ENCODE assay signal across 2 cellular contexts in the genomic region with DNA sequence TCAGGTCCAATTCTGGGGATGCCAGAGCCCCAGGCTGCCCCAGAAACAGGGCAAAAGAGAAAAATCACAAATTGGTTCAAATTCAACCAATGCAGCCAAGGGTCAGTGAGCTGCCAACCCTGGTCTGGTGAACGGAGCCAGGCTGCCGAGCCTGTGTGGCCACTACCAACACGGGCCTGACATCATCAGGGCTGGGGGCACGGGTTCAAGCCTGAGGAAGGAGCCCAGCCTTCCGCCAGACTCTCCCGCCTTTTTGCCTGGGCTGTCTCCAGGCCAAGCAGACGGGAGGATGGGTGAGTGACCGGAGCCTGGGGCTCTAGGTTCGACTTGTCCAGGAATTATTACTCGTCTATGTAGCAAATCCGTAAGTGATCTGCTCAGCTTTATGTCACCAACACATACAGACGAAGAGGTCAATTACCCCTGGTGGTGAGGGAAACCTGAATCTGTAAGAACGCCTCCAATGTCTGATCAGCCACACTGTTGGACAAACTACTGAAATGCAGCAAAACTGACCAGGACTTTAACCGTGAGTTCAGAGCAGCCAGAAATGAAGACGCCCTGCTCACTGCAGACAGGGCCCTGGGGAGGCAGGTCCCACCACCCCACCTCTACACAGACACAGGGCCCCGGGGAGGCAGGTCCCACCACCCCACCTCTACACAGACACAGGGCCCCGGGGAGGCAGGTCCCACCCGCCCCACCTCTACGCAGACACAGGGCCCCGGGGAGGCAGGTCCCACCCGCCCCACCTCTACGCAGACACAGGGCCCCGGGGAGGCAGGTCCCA.
TF ChIP-seq lines count a peak whose summit lies in the region.

No MANE protein-coding gene starts in this region.

TF ChIP-seq in liver, 16 proteins besides CTCF, POLR2A, EP300 and RAD21:
- TF ChIP-seq YY1 (IDR thresholded peaks at IDR 0.05), result no peak
- TF ChIP-seq FOXA2 (IDR thresholded peaks at IDR 0.05), result no peak
- TF ChIP-seq, protein P1, sequence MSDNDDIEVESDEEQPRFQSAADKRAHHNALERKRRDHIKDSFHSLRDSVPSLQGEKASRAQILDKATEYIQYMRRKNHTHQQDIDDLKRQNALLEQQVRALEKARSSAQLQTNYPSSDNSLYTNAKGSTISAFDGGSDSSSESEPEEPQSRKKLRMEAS (IDR thresholded peaks at IDR 0.05), result no peak
- TF ChIP-seq RXRA (IDR thresholded peaks at IDR 0.05), result peak; percentile 35 to 36
- TF ChIP-seq FOXA1 (IDR thresholded peaks at IDR 0.05), result no peak
- no peak for TF ChIP-seq GABPA (IDR thresholded peaks at IDR 0.05 in 1 of 2, conservative IDR thresholded peaks at IDR 0.05 in 1 of 2)
- TF ChIP-seq EGR1 (IDR thresholded peaks at IDR 0.05; ENCODE audit: low read depth in 2 of 2), result no peak
- TF ChIP-seq, protein P2, sequence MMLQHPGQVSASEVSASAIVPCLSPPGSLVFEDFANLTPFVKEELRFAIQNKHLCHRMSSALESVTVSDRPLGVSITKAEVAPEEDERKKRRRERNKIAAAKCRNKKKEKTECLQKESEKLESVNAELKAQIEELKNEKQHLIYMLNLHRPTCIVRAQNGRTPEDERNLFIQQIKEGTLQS (IDR thresholded peaks at IDR 0.05), result no peak
- TF ChIP-seq, protein P3, sequence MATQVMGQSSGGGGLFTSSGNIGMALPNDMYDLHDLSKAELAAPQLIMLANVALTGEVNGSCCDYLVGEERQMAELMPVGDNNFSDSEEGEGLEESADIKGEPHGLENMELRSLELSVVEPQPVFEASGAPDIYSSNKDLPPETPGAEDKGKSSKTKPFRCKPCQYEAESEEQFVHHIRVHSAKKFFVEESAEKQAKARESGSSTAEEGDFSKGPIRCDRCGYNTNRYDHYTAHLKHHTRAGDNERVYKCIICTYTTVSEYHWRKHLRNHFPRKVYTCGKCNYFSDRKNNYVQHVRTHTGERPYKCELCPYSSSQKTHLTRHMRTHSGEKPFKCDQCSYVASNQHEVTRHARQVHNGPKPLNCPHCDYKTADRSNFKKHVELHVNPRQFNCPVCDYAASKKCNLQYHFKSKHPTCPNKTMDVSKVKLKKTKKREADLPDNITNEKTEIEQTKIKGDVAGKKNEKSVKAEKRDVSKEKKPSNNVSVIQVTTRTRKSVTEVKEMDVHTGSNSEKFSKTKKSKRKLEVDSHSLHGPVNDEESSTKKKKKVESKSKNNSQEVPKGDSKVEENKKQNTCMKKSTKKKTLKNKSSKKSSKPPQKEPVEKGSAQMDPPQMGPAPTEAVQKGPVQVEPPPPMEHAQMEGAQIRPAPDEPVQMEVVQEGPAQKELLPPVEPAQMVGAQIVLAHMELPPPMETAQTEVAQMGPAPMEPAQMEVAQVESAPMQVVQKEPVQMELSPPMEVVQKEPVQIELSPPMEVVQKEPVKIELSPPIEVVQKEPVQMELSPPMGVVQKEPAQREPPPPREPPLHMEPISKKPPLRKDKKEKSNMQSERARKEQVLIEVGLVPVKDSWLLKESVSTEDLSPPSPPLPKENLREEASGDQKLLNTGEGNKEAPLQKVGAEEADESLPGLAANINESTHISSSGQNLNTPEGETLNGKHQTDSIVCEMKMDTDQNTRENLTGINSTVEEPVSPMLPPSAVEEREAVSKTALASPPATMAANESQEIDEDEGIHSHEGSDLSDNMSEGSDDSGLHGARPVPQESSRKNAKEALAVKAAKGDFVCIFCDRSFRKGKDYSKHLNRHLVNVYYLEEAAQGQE (IDR thresholded peaks at IDR 0.05), result no peak
- TF ChIP-seq HNF4G (IDR thresholded peaks at IDR 0.05), result no peak
- TF ChIP-seq SP1 (IDR thresholded peaks at IDR 0.05), result peak; percentile 16
- TF ChIP-seq NR2F2 (IDR thresholded peaks at IDR 0.05), result no peak
- TF ChIP-seq TAF1 (conservative IDR thresholded peaks at IDR 0.05), result no peak
- peak; percentile 10 to 20 for TF ChIP-seq HNF4A (conservative IDR thresholded peaks at IDR 0.05)
- TF ChIP-seq JUND (IDR thresholded peaks at IDR 0.05), result no peak
- TF ChIP-seq, protein P4, sequence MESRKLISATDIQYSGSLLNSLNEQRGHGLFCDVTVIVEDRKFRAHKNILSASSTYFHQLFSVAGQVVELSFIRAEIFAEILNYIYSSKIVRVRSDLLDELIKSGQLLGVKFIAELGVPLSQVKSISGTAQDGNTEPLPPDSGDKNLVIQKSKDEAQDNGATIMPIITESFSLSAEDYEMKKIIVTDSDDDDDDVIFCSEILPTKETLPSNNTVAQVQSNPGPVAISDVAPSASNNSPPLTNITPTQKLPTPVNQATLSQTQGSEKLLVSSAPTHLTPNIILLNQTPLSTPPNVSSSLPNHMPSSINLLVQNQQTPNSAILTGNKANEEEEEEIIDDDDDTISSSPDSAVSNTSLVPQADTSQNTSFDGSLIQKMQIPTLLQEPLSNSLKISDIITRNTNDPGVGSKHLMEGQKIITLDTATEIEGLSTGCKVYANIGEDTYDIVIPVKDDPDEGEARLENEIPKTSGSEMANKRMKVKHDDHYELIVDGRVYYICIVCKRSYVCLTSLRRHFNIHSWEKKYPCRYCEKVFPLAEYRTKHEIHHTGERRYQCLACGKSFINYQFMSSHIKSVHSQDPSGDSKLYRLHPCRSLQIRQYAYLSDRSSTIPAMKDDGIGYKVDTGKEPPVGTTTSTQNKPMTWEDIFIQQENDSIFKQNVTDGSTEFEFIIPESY (IDR thresholded peaks at IDR 0.05), result no peak

TF ChIP-seq in HepG2, 621 proteins besides CTCF, POLR2A, EP300 and RAD21:
- TF ChIP-seq ZNF34 (CRISPR knock-in tag; IDR thresholded peaks at IDR 0.05; ENCODE audit: borderline replicate concordance), result no peak
- no peak for TF ChIP-seq MIXL1 (CRISPR knock-in tag; IDR thresholded peaks at IDR 0.05)
- TF ChIP-seq GZF1 (CRISPR knock-in tag; IDR thresholded peaks at IDR 0.05), result no peak
- TF ChIP-seq MBD4 (IDR thresholded peaks at IDR 0.05; ENCODE audit: borderline replicate concordance, low read length), result no peak
- TF ChIP-seq, protein P5, sequence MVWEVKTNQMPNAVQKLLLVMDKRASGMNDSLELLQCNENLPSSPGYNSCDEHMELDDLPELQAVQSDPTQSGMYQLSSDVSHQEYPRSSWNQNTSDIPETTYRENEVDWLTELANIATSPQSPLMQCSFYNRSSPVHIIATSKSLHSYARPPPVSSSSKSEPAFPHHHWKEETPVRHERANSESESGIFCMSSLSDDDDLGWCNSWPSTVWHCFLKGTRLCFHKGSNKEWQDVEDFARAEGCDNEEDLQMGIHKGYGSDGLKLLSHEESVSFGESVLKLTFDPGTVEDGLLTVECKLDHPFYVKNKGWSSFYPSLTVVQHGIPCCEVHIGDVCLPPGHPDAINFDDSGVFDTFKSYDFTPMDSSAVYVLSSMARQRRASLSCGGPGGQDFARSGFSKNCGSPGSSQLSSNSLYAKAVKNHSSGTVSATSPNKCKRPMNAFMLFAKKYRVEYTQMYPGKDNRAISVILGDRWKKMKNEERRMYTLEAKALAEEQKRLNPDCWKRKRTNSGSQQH (CRISPR knock-in tag; IDR thresholded peaks at IDR 0.05; ENCODE audit: low read depth), result no peak
- TF ChIP-seq SP1 (IDR thresholded peaks at IDR 0.05), result no peak
- no peak for TF ChIP-seq SP1 (CRISPR knock-in tag; IDR thresholded peaks at IDR 0.05)
- TF ChIP-seq ZNF619 (CRISPR knock-in tag; IDR thresholded peaks at IDR 0.05), result no peak
- TF ChIP-seq ZNF749 (CRISPR knock-in tag; IDR thresholded peaks at IDR 0.05; ENCODE audit: borderline replicate concordance), result no peak
- TF ChIP-seq EED (CRISPR knock-in tag; IDR thresholded peaks at IDR 0.05), result no peak
- no peak for TF ChIP-seq DNMT3B (CRISPR knock-in tag; conservative IDR thresholded peaks at IDR 0.05)
- no peak for TF ChIP-seq MIER3 (CRISPR knock-in tag; IDR thresholded peaks at IDR 0.05; ENCODE audit: borderline replicate concordance)
- TF ChIP-seq ZNF207 (IDR thresholded peaks at IDR 0.05; ENCODE audit: borderline replicate concordance), result no peak
- TF ChIP-seq, protein P6, sequence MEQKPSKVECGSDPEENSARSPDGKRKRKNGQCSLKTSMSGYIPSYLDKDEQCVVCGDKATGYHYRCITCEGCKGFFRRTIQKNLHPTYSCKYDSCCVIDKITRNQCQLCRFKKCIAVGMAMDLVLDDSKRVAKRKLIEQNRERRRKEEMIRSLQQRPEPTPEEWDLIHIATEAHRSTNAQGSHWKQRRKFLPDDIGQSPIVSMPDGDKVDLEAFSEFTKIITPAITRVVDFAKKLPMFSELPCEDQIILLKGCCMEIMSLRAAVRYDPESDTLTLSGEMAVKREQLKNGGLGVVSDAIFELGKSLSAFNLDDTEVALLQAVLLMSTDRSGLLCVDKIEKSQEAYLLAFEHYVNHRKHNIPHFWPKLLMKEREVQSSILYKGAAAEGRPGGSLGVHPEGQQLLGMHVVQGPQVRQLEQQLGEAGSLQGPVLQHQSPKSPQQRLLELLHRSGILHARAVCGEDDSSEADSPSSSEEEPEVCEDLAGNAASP (CRISPR knock-in tag; IDR thresholded peaks at IDR 0.05; ENCODE audit: borderline replicate concordance), result no peak
- TF ChIP-seq, protein P7, sequence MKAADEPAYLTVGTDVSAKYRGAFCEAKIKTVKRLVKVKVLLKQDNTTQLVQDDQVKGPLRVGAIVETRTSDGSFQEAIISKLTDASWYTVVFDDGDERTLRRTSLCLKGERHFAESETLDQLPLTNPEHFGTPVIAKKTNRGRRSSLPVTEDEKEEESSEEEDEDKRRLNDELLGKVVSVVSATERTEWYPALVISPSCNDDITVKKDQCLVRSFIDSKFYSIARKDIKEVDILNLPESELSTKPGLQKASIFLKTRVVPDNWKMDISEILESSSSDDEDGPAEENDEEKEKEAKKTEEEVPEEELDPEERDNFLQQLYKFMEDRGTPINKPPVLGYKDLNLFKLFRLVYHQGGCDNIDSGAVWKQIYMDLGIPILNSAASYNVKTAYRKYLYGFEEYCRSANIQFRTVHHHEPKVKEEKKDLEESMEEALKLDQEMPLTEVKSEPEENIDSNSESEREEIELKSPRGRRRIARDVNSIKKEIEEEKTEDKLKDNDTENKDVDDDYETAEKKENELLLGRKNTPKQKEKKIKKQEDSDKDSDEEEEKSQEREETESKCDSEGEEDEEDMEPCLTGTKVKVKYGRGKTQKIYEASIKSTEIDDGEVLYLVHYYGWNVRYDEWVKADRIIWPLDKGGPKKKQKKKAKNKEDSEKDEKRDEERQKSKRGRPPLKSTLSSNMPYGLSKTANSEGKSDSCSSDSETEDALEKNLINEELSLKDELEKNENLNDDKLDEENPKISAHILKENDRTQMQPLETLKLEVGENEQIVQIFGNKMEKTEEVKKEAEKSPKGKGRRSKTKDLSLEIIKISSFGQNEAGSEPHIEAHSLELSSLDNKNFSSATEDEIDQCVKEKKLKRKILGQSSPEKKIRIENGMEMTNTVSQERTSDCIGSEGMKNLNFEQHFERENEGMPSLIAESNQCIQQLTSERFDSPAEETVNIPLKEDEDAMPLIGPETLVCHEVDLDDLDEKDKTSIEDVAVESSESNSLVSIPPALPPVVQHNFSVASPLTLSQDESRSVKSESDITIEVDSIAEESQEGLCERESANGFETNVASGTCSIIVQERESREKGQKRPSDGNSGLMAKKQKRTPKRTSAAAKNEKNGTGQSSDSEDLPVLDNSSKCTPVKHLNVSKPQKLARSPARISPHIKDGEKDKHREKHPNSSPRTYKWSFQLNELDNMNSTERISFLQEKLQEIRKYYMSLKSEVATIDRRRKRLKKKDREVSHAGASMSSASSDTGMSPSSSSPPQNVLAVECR (CRISPR knock-in tag; IDR thresholded peaks at IDR 0.05; ENCODE audit: borderline replicate concordance), result no peak
- no peak for TF ChIP-seq ZNF256 (CRISPR knock-in tag; conservative IDR thresholded peaks at IDR 0.05)
- TF ChIP-seq, protein P8, sequence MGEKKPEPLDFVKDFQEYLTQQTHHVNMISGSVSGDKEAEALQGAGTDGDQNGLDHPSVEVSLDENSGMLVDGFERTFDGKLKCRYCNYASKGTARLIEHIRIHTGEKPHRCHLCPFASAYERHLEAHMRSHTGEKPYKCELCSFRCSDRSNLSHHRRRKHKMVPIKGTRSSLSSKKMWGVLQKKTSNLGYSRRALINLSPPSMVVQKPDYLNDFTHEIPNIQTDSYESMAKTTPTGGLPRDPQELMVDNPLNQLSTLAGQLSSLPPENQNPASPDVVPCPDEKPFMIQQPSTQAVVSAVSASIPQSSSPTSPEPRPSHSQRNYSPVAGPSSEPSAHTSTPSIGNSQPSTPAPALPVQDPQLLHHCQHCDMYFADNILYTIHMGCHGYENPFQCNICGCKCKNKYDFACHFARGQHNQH (CRISPR knock-in tag; IDR thresholded peaks at IDR 0.05), result no peak
- no peak for TF ChIP-seq ETV6 (CRISPR knock-in tag; conservative IDR thresholded peaks at IDR 0.05)
- no peak for TF ChIP-seq ZNF496 (CRISPR knock-in tag; IDR thresholded peaks at IDR 0.05; ENCODE audit: insufficient replicate concordance)
- TF ChIP-seq ZNF605 (CRISPR knock-in tag; IDR thresholded peaks at IDR 0.05), result no peak
- TF ChIP-seq TOE1 (CRISPR knock-in tag; IDR thresholded peaks at IDR 0.05), result no peak
